In the genomic region with DNA sequence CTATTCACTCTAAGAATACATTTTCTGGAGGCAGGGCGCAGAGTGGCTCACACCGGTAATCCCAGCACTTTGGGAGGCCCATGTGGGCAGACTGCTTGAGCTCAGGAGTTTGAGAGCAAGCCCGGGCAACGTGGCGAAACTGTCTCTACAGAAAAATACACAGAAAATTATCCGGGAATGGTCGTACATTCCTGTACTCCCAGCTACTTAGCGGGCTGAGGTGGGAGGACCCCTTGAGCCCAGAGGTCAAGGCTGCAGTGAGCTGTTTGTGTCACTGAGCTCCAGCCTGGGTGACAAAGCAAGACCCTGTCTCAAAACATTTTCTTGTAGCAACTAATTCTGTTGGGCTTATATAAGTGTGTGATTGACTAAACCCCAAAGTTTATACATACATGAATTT, we compare ENCODE assay signal across 1 cellular context.
TF ChIP-seq lines count a peak whose summit lies in the region.

No MANE protein-coding gene starts in this region.

TF ChIP-seq in HepG2, 621 proteins besides CTCF, POLR2A, EP300 and RAD21 (continued from another document):
- no peak for TF ChIP-seq NFIC (IDR thresholded peaks at IDR 0.05; ENCODE audit: low read length)
